Comparison of ENCODE assay signal across 1 cellular context in genomic region chr20:41553142-41553879, GRCh38.
TF ChIP-seq lines count a peak whose summit lies in the region.

No MANE protein-coding gene starts in this region.

TF ChIP-seq in WTC11, 78 proteins besides CTCF, POLR2A, EP300 and RAD21 (continued from another document):
- TF ChIP-seq, protein P1, sequence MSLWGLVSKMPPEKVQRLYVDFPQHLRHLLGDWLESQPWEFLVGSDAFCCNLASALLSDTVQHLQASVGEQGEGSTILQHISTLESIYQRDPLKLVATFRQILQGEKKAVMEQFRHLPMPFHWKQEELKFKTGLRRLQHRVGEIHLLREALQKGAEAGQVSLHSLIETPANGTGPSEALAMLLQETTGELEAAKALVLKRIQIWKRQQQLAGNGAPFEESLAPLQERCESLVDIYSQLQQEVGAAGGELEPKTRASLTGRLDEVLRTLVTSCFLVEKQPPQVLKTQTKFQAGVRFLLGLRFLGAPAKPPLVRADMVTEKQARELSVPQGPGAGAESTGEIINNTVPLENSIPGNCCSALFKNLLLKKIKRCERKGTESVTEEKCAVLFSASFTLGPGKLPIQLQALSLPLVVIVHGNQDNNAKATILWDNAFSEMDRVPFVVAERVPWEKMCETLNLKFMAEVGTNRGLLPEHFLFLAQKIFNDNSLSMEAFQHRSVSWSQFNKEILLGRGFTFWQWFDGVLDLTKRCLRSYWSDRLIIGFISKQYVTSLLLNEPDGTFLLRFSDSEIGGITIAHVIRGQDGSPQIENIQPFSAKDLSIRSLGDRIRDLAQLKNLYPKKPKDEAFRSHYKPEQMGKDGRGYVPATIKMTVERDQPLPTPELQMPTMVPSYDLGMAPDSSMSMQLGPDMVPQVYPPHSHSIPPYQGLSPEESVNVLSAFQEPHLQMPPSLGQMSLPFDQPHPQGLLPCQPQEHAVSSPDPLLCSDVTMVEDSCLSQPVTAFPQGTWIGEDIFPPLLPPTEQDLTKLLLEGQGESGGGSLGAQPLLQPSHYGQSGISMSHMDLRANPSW (CRISPR knock-in tag; conservative IDR thresholded peaks at IDR 0.05; ENCODE audit: low read depth), result no peak
- TF ChIP-seq ZNF263 (CRISPR knock-in tag; IDR thresholded peaks at IDR 0.05; ENCODE audit: low read depth) (no peak), JAZF1 (CRISPR knock-in tag; IDR thresholded peaks at IDR 0.05) (no peak)
